Comparison of ENCODE assay signal across 16 cellular contexts in genomic region chr6:168906251-168906845, GRCh38.
DNase-seq lines count a peak whose midpoint lies in the region; ATAC-seq and TF ChIP-seq lines count a peak whose summit lies in the region.
"Had no signal": no experiment of that assay in that cellular context is flagged by ENCODE, and none has a peak within 500 bp of the region (broad histone marks: within the 10 kb centered on the region; RNA-seq: fewer than 3 reads in every experiment).

No MANE protein-coding gene starts in this region.

- no peak overlapping the region for H3K27ac ChIP-seq in CD8-positive, alpha-beta T cell (ENCODE audit: low read depth, low read length)
- peak overlapping the region; percentile 79 for H3K27ac ChIP-seq in SJCRH30
- no peak overlapping the region for H3K27ac ChIP-seq in coronary artery
- H3K27ac ChIP-seq: C4-2B had no signal

- no peak for ATAC-seq in CD8-positive, alpha-beta T cell
- ATAC-seq in natural killer cell = peak; percentile 22 to 31 (median 30)
- ATAC-seq in HG03097 (IDR thresholded peaks at IDR 0.05; ENCODE audit: low FRiP score, unreplicated experiment) = no peak
- ATAC-seq: HepG2 had no signal

- H3K9me3 Mint-ChIP-seq in CD8-positive, alpha-beta T cell = peaks cover 4% of the 10 kb centered on the region
- peaks cover 0 to 3% (median 0%) of the 10 kb centered on the region in 6 donors for H3K9me3 Mint-ChIP-seq in immature natural killer cell
- H3K9me3 Mint-ChIP-seq in natural killer cell = no peaks in the 10 kb centered on the region

- H3K4me1 Mint-ChIP-seq in CD8-positive, alpha-beta T cell (ENCODE audit: low read depth) = peaks cover 11% of the 10 kb centered on the region
- peaks cover 46 to 47% of the 10 kb centered on the region in 2 donors for H3K4me1 Mint-ChIP-seq in immature natural killer cell
- H3K4me1 Mint-ChIP-seq in natural killer cell = peaks cover 31 to 45% of the 10 kb centered on the region in 2 donors

- no peak for DNase-seq in CD8-positive, alpha-beta T cell
- DNase-seq in SJCRH30 (peak; percentile 51 to 58), immature natural killer cell (peak in 2 of 3 donors; percentile 12 to 30), natural killer cell (no peak), DMS153 treated with DMSO at 0.1 percent for 48 hours (lab: John Stamatoyannopoulos, UW; ENCODE audit: unreplicated experiment) (no peak), head of caudate nucleus (no peak), coronary artery (ENCODE audit: low spot score) (no peak)
- DNase-seq: Calu3, MM.1S, NCI-H1105 treated with DMSO at 0.1 percent for 48 hours, NCI-H1930, NCI-H524, RPMI8226 had no signal

- H3K9me3 ChIP-seq in CD8-positive, alpha-beta T cell (ENCODE audit: low read length) = no peaks in the 10 kb centered on the region
- peaks cover 6% of the 10 kb centered on the region; the same call in 1 of the 2 replicates for H3K9me3 ChIP-seq in SJCRH30 (replicated peaks)

- no peaks in the 10 kb centered on the region for H3K27me3 Mint-ChIP-seq in CD8-positive, alpha-beta T cell (ENCODE audit: low read depth)
- H3K27me3 Mint-ChIP-seq in immature natural killer cell (ENCODE audit: low read depth in 3 of 3) (peaks cover 0 to 11% (median 11%) of the 10 kb centered on the region in 3 donors), natural killer cell (ENCODE audit: low read depth in 2 of 2) (peaks cover 0 to under 1% of the 10 kb centered on the region in 2 donors)

- no peaks in the 10 kb centered on the region for H3K27me3 ChIP-seq in CD8-positive, alpha-beta T cell (ENCODE audit: insufficient read depth, low read length)
- H3K27me3 ChIP-seq in SJCRH30 = no peaks in the 10 kb centered on the region

- H3K36me3 Mint-ChIP-seq in CD8-positive, alpha-beta T cell = no peaks in the 10 kb centered on the region
- peaks cover 0 to 3% (median 0%) of the 10 kb centered on the region in 3 donors for H3K36me3 Mint-ChIP-seq in immature natural killer cell
- H3K36me3 Mint-ChIP-seq in natural killer cell = no peaks in the 10 kb centered on the region

- no peak overlapping the region for H3K4me3 Mint-ChIP-seq in CD8-positive, alpha-beta T cell
- peak overlapping the region; percentile 44 to 78 (median 60) for H3K4me3 Mint-ChIP-seq in immature natural killer cell
- H3K4me3 Mint-ChIP-seq in natural killer cell = peak overlapping the region; percentile 73

- H3K27ac Mint-ChIP-seq in CD8-positive, alpha-beta T cell = peak overlapping the region; percentile 9
- H3K27ac Mint-ChIP-seq in immature natural killer cell (peak overlapping the region; percentile 90 to 95 (median 91)), natural killer cell (peak overlapping the region; percentile 78 to 93)

- no peak overlapping the region for H3K4me3 ChIP-seq in CD8-positive, alpha-beta T cell (ENCODE audit: low read depth, low read length)
- H3K4me3 ChIP-seq in SJCRH30 = peak overlapping the region; percentile 13
- no peak overlapping the region for H3K4me3 ChIP-seq in coronary artery

- no peaks in the 10 kb centered on the region for H3K36me3 ChIP-seq in CD8-positive, alpha-beta T cell (ENCODE audit: insufficient read depth, low read length)
- no peaks in the 10 kb centered on the region; the same call in 1 of the 2 replicates for H3K36me3 ChIP-seq in SJCRH30

- no peak for TF ChIP-seq CTCF in CD8-positive, alpha-beta T cell (IDR thresholded peaks at IDR 0.05)
- TF ChIP-seq CTCF in natural killer cell (IDR thresholded peaks at IDR 0.05) = no peak
- no peak for TF ChIP-seq CTCF in coronary artery (IDR thresholded peaks at IDR 0.05)

- CTCF ChIA-PET in CD8-positive, alpha-beta T cell (lab: Charles Lee) = interaction anchor here (2.8 kb wide), 1 partner anchor 12 kb away, joined by 9 read pairs; no protein-coding TSS in a partner anchor

- POLR2A ChIA-PET in CD8-positive, alpha-beta T cell (lab: Charles Lee) = interaction anchor here (1.1 kb wide), 1 partner anchor 787 kb away, joined by 3 read pairs; no protein-coding TSS in a partner anchor

- intact Hi-C loops in CD8-positive, alpha-beta T cell (cut with DNase I, micrococcal nuclease) = no loop called here
- intact Hi-C loops in natural killer cell (cut with micrococcal nuclease) (no loop called here), head of caudate nucleus (cut with DNase I) (no loop called here)

- no peaks in the 10 kb centered on the region for H3K4me1 ChIP-seq in CD8-positive, alpha-beta T cell (ENCODE audit: insufficient read depth, low read length)
- peaks cover 27% of the 10 kb centered on the region for H3K4me1 ChIP-seq in SJCRH30

Comparison
In these comparisons a context has a peak if more than half of its experiments do, and no peak if none do; other contexts are left out.
1. ATAC-seq: peak in natural killer cell (3 of 3); none in CD8-positive, alpha-beta T cell (single experiment) and HG03097 (single experiment).
2. DNase-seq: peak in SJCRH30 (2 of 2) and immature natural killer cell (2 of 3); none in CD8-positive, alpha-beta T cell (0 of 7), natural killer cell (single experiment), DMS153 treated with DMSO at 0.1 percent for 48 hours (single experiment), head of caudate nucleus (0 of 42) and coronary artery (single experiment).
3. H3K27ac Mint-ChIP-seq: peak in every context shown above with its lines; median percentile 91 in immature natural killer cell; 86 in natural killer cell; 9 in CD8-positive, alpha-beta T cell.